23 cellular contexts compared by ENCODE assay signal in genomic region chr2:186560254-186560653, GRCh38. TPM values are rescaled to one million over a fixed set of nuclear protein-coding genes. Genes with fewer than 3 reads are reported as not detected.
DNase-seq lines count a peak whose midpoint lies in the region; ATAC-seq, FAIRE-seq and TF ChIP-seq lines count a peak whose summit lies in the region.
"Had no signal": no experiment of that assay in that cellular context is flagged by ENCODE, and none has a peak within 500 bp of the region (broad histone marks: within the 10 kb centered on the region; RNA-seq: fewer than 3 reads in every experiment).

No MANE protein-coding gene starts in this region.

- H3K4me3 ChIP-seq in astrocyte (ENCODE audit: insufficient read depth, low read depth, low read length): no peak overlapping the region
- H3K4me3 ChIP-seq: BLaER1 treated with 17β-estradiol and CSF1 and Interleukin-3, amounts not matched to agents 10 nM and 100 nM; GM12878 had no signal

- H3K9ac ChIP-seq in astrocyte (ENCODE audit: low read length): no peak overlapping the region
- H3K9ac ChIP-seq: BLaER1 treated with 17β-estradiol and CSF1 and Interleukin-3, amounts not matched to agents 10 nM and 100 nM; SK-N-SH had no signal

- ATAC-seq in GM18511 (IDR thresholded peaks at IDR 0.05; ENCODE audit: unreplicated experiment) (peak; percentile 34), GM21529 (IDR thresholded peaks at IDR 0.05; ENCODE audit: unreplicated experiment) (peak; percentile 9), HG02759 (IDR thresholded peaks at IDR 0.05; ENCODE audit: unreplicated experiment) (peak; percentile 31)
- ATAC-seq: CD8-positive, alpha-beta T cell; T-cell had no signal

- no peak overlapping the region for H3K4me2 ChIP-seq in astrocyte (ENCODE audit: low read length)
- H3K4me2 ChIP-seq: BLaER1 treated with 17β-estradiol and CSF1 and Interleukin-3, amounts not matched to agents 10 nM and 100 nM; SK-N-SH had no signal

- peaks cover 32% of the 10 kb centered on the region for H3K4me1 Mint-ChIP-seq in astrocyte (ENCODE audit: low read depth, unreplicated experiment)
- H3K4me1 Mint-ChIP-seq: T-cell had no signal

- peak overlapping the region; percentile 21 for H3K27ac Mint-ChIP-seq in astrocyte (ENCODE audit: unreplicated experiment)
- H3K27ac Mint-ChIP-seq: CD8-positive, alpha-beta T cell; T-cell had no signal

- DNase-seq in astrocyte (ENCODE audit: low read depth): no peak
- no peak for DNase-seq in NCI-H2227 treated with DMSO at 0.1 percent for 48 hours (lab: John Stamatoyannopoulos, UW)
- no peak for DNase-seq in COLO668 (lab: John Stamatoyannopoulos, UW; ENCODE audit: unreplicated experiment)
- no peak for DNase-seq in germinal center (ENCODE audit: low spot score)
- DNase-seq in AG20443 (ENCODE audit: low spot score): no peak
- DNase-seq: CD8-positive, alpha-beta T cell; DMS53; EL; H7; NCI-H1092 treated with DMSO at 0.1 percent for 48 hours; NCI-H2081; NCI-H524; NCI-H82; RPMI8226; SHP77 treated with DMSO at 0.1 percent for 48 hours; SK-N-SH; T-cell had no signal

- H4K20me1 ChIP-seq in astrocyte (ENCODE audit: insufficient read depth, low read length): no peaks in the 10 kb centered on the region
- H4K20me1 ChIP-seq: BLaER1 treated with 17β-estradiol and CSF1 and Interleukin-3, amounts not matched to agents 10 nM and 100 nM had no signal

- H3K36me3 Mint-ChIP-seq in astrocyte (ENCODE audit: low read depth, unreplicated experiment): no peaks in the 10 kb centered on the region
- H3K36me3 Mint-ChIP-seq: CD8-positive, alpha-beta T cell; T-cell had no signal

- no peaks in the 10 kb centered on the region for H3K27me3 Mint-ChIP-seq in astrocyte (ENCODE audit: low read depth, unreplicated experiment)

- H3K9me3 ChIP-seq in astrocyte (ENCODE audit: insufficient read depth, low read depth, low read length): no peaks in the 10 kb centered on the region
- H3K9me3 ChIP-seq: SK-N-SH had no signal

- FAIRE-seq in astrocyte (lab: Jason Lieb, UNC): no peak
- FAIRE-seq: A204.1, GM12878 had no signal

- H3K4me1 ChIP-seq in astrocyte (ENCODE audit: insufficient read depth, low read length): no peaks in the 10 kb centered on the region
- H3K4me1 ChIP-seq: BLaER1 treated with 17β-estradiol and CSF1 and Interleukin-3, amounts not matched to agents 10 nM and 100 nM had no signal

- H3K9me3 Mint-ChIP-seq in astrocyte (ENCODE audit: unreplicated experiment): peaks cover 10% of the 10 kb centered on the region
- H3K9me3 Mint-ChIP-seq: CD8-positive, alpha-beta T cell had no signal

- H3K27ac ChIP-seq in astrocyte (ENCODE audit: low read depth, low read length): no peak overlapping the region
- H3K27ac ChIP-seq: BLaER1 treated with 17β-estradiol and CSF1 and Interleukin-3, amounts not matched to agents 10 nM and 100 nM had no signal

- no peaks in the 10 kb centered on the region for H3K36me3 ChIP-seq in astrocyte (ENCODE audit: insufficient read depth, low read length)
- H3K36me3 ChIP-seq: BLaER1 treated with 17β-estradiol and CSF1 and Interleukin-3, amounts not matched to agents 10 nM and 100 nM had no signal

- no peak overlapping the region for H2AFZ ChIP-seq in astrocyte (ENCODE audit: low read depth, low read length)

- H3K27me3 ChIP-seq in astrocyte (ENCODE audit: insufficient read depth, low read length): no peaks in the 10 kb centered on the region
- H3K27me3 ChIP-seq: BLaER1 treated with 17β-estradiol and CSF1 and Interleukin-3, amounts not matched to agents 10 nM and 100 nM had no signal

- H3K4me3 Mint-ChIP-seq in astrocyte (ENCODE audit: unreplicated experiment): no peak overlapping the region
- H3K4me3 Mint-ChIP-seq: CD8-positive, alpha-beta T cell; T-cell had no signal

- no peaks in the 10 kb centered on the region for H3K79me2 ChIP-seq in astrocyte (ENCODE audit: insufficient read depth, low read length)

- no peak for TF ChIP-seq CTCF in astrocyte (IDR thresholded peaks at IDR 0.05; ENCODE audit: insufficient read depth, low read depth, low read length)

RNA-seq across cellular contexts. Expression of gene ITGAV, which starts 29.6 kb away (rescaled TPM):
- total RNA-seq in astrocyte: 661 and 779 TPM in 2 replicates
